In genomic region chr14:104309657-104310369, GRCh38 we compare ENCODE assay signal across 15 cellular contexts.
A peak's percentile ranks its signal among the peaks of the same experiment; 100 is the strongest.
DNase-seq lines count a peak whose midpoint lies in the region; ATAC-seq and TF ChIP-seq lines count a peak whose summit lies in the region.
"Had no signal": no experiment of that assay in that cellular context is flagged by ENCODE, and none has a peak within 500 bp of the region (broad histone marks: within the 10 kb centered on the region; RNA-seq: fewer than 3 reads in every experiment).

No MANE protein-coding gene starts in this region.

- no peak overlapping the region for H3K27ac ChIP-seq in trophoblast cell (ENCODE audit: low read depth, low read length)
- H3K27ac ChIP-seq: 22Rv1, BLaER1 had no signal

- no peak overlapping the region for H3K27ac Mint-ChIP-seq in natural killer cell treated with Interleukin-12 subunit alpha and Interleukin-12 subunit beta and Interleukin-15 and Interleukin-18, amount 100 ng/mL, for 72 hours
- no peak overlapping the region for H3K27ac Mint-ChIP-seq in natural killer cell

- peak in 1 of 2 donors; percentile 13 for ATAC-seq in natural killer cell treated with Interleukin-12 subunit alpha and Interleukin-12 subunit beta and Interleukin-15 and Interleukin-18, amount 100 ng/mL, for 72 hours
- no peak for ATAC-seq in natural killer cell
- ATAC-seq: HCT116 had no signal

- DNase-seq in activated CD8-positive, alpha-beta memory T cell treated with anti-CD3 and anti-CD28 coated beads, Interleukin-2, amount 50 U/mL, for 4 hours: peak; percentile 11
- DNase-seq in activated CD8-positive, alpha-beta memory T cell treated with anti-CD3 and anti-CD28 coated beads for 24 hours: no peak
- peak; percentile 37 for DNase-seq in natural killer cell treated with Interleukin-12 subunit alpha and Interleukin-12 subunit beta and Interleukin-15 and Interleukin-18, amount 100 ng/mL, for 72 hours (ENCODE audit: low spot score)
- DNase-seq in natural killer cell (no peak), trophoblast cell (no peak), SW480 (ENCODE audit: low spot score) (no peak), AML-193 (lab: John Stamatoyannopoulos, UW) (no peak)
- no peak for DNase-seq in effector CD8-positive, alpha-beta T cell (lab: John Stamatoyannopoulos, UW)
- DNase-seq: Caco-2, DND-41, GDM1 had no signal

- H3K18ac ChIP-seq in trophoblast cell (ENCODE audit: low read length): no peak overlapping the region

- no peaks in the 10 kb centered on the region for H3K36me3 ChIP-seq in trophoblast cell (ENCODE audit: control insufficient read depth in 1 of 2, insufficient read depth in 2 of 2, low read length in 2 of 2)
- H3K36me3 ChIP-seq: BLaER1 had no signal

- peaks cover 0 to 2% of the 10 kb centered on the region in 2 donors for H3K27me3 Mint-ChIP-seq in natural killer cell treated with Interleukin-12 subunit alpha and Interleukin-12 subunit beta and Interleukin-15 and Interleukin-18, amount 100 ng/mL, for 72 hours
- peaks cover 0 to 9% of the 10 kb centered on the region in 2 donors for H3K27me3 Mint-ChIP-seq in natural killer cell (ENCODE audit: low read depth in 2 of 2)

- H3K9me3 ChIP-seq in trophoblast cell (ENCODE audit: insufficient read depth, low read depth, low read length): peaks cover 18% of the 10 kb centered on the region

- intact Hi-C loops in natural killer cell (cut with micrococcal nuclease): no loop called here

- H3K4me3 ChIP-seq in trophoblast cell (ENCODE audit: low read depth, low read length): peak overlapping the region; percentile 10
- H3K4me3 ChIP-seq: BLaER1 had no signal

- H2AK5ac ChIP-seq in trophoblast cell (ENCODE audit: low read length): no peak overlapping the region

- no peaks in the 10 kb centered on the region for H3K9me3 Mint-ChIP-seq in natural killer cell treated with Interleukin-12 subunit alpha and Interleukin-12 subunit beta and Interleukin-15 and Interleukin-18, amount 100 ng/mL, for 72 hours
- H3K9me3 Mint-ChIP-seq in natural killer cell: peaks cover 0 to 2% of the 10 kb centered on the region in 2 donors

- H3K27me3 ChIP-seq in trophoblast cell (ENCODE audit: insufficient read depth, low read length): no peaks in the 10 kb centered on the region
- H3K27me3 ChIP-seq: BLaER1 had no signal

- no peak overlapping the region for H3K23ac ChIP-seq in trophoblast cell (ENCODE audit: low read length)

- no peak overlapping the region for H2BK5ac ChIP-seq in trophoblast cell (ENCODE audit: low read depth, low read length, poor library complexity)

- H2BK120ac ChIP-seq in trophoblast cell (ENCODE audit: insufficient read depth, low read length, poor library complexity): no peak overlapping the region

- H3K4me1 ChIP-seq in trophoblast cell (ENCODE audit: control insufficient read depth in 1 of 2, insufficient read depth in 2 of 2, low read length in 2 of 2): no peaks in the 10 kb centered on the region
- H3K4me1 ChIP-seq: BLaER1, Caco-2 had no signal

- H4K91ac ChIP-seq in trophoblast cell (ENCODE audit: low read depth, low read length): no peak overlapping the region

- no peak overlapping the region for H4K12ac ChIP-seq in trophoblast cell (ENCODE audit: low read depth, low read length)

- no peaks in the 10 kb centered on the region for H3K36me3 Mint-ChIP-seq in natural killer cell treated with Interleukin-12 subunit alpha and Interleukin-12 subunit beta and Interleukin-15 and Interleukin-18, amount 100 ng/mL, for 72 hours
- no peaks in the 10 kb centered on the region for H3K36me3 Mint-ChIP-seq in natural killer cell
- H3K36me3 Mint-ChIP-seq: CD8-positive, alpha-beta memory T cell had no signal

- no peak overlapping the region for H3K4me2 ChIP-seq in trophoblast cell (ENCODE audit: low read length)
- H3K4me2 ChIP-seq: BLaER1 had no signal

- H2BK12ac ChIP-seq in trophoblast cell (ENCODE audit: low read length): no peak overlapping the region

- no peak overlapping the region for H3K4ac ChIP-seq in trophoblast cell (ENCODE audit: low read depth, low read length)

- no CpG with 5 or more reads among the region's 8 CpGs for WGBS in trophoblast cell (ENCODE audit: extremely low coverage, insufficient coverage, insufficient read length)

- H2AFZ ChIP-seq in trophoblast cell (ENCODE audit: insufficient read depth, low read length, poor library complexity): no peak overlapping the region

- H3K9ac ChIP-seq in trophoblast cell (ENCODE audit: low read length): no peak overlapping the region
- H3K9ac ChIP-seq: BLaER1 had no signal

- no peak overlapping the region for H4K8ac ChIP-seq in trophoblast cell (ENCODE audit: low read depth, low read length)

- no peaks in the 10 kb centered on the region for H3K79me2 ChIP-seq in trophoblast cell (ENCODE audit: control insufficient read depth, insufficient read depth, low read length, poor library complexity)

- no peaks in the 10 kb centered on the region for H3K79me1 ChIP-seq in trophoblast cell (ENCODE audit: low read length)

- H3K4me3 Mint-ChIP-seq in natural killer cell treated with Interleukin-12 subunit alpha and Interleukin-12 subunit beta and Interleukin-15 and Interleukin-18, amount 100 ng/mL, for 72 hours: no peak overlapping the region
- H3K4me3 Mint-ChIP-seq in natural killer cell: no peak overlapping the region
- H3K4me3 Mint-ChIP-seq: CD8-positive, alpha-beta memory T cell had no signal

- no peak overlapping the region for H3K14ac ChIP-seq in trophoblast cell (ENCODE audit: low read length)

- TF ChIP-seq CTCF in natural killer cell (IDR thresholded peaks at IDR 0.05): no peak

- H3K4me1 Mint-ChIP-seq in natural killer cell treated with Interleukin-12 subunit alpha and Interleukin-12 subunit beta and Interleukin-15 and Interleukin-18, amount 100 ng/mL, for 72 hours (ENCODE audit: low read depth in 2 of 2): no peaks in the 10 kb centered on the region
- no peaks in the 10 kb centered on the region for H3K4me1 Mint-ChIP-seq in natural killer cell
- H3K4me1 Mint-ChIP-seq: CD8-positive, alpha-beta memory T cell had no signal

Comparison
In these comparisons a context has a peak if more than half of its experiments do, and no peak if none do; other contexts are left out.
1. DNase-seq: peak in activated CD8-positive, alpha-beta memory T cell treated with anti-CD3 and anti-CD28 coated beads, Interleukin-2, amount 50 U/mL, for 4 hours (single experiment) and natural killer cell treated with Interleukin-12 subunit alpha and Interleukin-12 subunit beta and Interleukin-15 and Interleukin-18, amount 100 ng/mL, for 72 hours (single experiment); none in activated CD8-positive, alpha-beta memory T cell treated with anti-CD3 and anti-CD28 coated beads for 24 hours (single experiment), natural killer cell (single experiment), trophoblast cell (0 of 2), effector CD8-positive, alpha-beta T cell (single experiment), SW480 (single experiment) and AML-193 (0 of 2).